Comparison of ENCODE assay signal across 1 cellular context in the genomic region with DNA sequence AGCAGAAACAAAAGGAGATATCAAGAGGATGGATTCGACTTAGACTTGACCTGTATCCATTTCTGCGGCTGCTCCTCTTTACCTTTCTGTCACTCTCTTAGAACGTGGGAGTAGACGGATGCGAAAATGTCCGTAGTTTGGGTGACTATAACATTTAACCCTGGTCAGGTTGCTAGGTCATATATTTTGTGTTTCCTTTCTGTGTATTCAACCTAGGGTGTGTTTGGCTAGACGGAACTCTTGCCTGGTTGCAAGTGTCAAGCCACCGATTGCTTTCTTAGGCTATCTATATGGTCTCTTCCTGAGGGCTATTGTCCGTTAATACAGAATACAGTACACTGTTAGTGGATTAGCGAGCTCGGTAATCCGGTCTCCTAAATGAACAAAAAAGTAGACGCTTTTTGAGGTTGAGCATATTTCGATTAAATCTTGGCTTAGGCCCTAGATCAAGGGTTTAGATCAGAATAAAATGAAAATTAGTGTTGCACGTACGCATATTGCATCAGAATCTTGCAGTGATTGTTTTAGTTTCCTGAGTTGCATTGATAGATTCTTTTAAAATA.
TF ChIP-seq lines count a peak whose summit lies in the region.

No MANE protein-coding gene starts in this region.

TF ChIP-seq in K562, 482 proteins besides CTCF, POLR2A, EP300 and RAD21 (continued from another document and continues in another):
- TF ChIP-seq, protein P1, sequence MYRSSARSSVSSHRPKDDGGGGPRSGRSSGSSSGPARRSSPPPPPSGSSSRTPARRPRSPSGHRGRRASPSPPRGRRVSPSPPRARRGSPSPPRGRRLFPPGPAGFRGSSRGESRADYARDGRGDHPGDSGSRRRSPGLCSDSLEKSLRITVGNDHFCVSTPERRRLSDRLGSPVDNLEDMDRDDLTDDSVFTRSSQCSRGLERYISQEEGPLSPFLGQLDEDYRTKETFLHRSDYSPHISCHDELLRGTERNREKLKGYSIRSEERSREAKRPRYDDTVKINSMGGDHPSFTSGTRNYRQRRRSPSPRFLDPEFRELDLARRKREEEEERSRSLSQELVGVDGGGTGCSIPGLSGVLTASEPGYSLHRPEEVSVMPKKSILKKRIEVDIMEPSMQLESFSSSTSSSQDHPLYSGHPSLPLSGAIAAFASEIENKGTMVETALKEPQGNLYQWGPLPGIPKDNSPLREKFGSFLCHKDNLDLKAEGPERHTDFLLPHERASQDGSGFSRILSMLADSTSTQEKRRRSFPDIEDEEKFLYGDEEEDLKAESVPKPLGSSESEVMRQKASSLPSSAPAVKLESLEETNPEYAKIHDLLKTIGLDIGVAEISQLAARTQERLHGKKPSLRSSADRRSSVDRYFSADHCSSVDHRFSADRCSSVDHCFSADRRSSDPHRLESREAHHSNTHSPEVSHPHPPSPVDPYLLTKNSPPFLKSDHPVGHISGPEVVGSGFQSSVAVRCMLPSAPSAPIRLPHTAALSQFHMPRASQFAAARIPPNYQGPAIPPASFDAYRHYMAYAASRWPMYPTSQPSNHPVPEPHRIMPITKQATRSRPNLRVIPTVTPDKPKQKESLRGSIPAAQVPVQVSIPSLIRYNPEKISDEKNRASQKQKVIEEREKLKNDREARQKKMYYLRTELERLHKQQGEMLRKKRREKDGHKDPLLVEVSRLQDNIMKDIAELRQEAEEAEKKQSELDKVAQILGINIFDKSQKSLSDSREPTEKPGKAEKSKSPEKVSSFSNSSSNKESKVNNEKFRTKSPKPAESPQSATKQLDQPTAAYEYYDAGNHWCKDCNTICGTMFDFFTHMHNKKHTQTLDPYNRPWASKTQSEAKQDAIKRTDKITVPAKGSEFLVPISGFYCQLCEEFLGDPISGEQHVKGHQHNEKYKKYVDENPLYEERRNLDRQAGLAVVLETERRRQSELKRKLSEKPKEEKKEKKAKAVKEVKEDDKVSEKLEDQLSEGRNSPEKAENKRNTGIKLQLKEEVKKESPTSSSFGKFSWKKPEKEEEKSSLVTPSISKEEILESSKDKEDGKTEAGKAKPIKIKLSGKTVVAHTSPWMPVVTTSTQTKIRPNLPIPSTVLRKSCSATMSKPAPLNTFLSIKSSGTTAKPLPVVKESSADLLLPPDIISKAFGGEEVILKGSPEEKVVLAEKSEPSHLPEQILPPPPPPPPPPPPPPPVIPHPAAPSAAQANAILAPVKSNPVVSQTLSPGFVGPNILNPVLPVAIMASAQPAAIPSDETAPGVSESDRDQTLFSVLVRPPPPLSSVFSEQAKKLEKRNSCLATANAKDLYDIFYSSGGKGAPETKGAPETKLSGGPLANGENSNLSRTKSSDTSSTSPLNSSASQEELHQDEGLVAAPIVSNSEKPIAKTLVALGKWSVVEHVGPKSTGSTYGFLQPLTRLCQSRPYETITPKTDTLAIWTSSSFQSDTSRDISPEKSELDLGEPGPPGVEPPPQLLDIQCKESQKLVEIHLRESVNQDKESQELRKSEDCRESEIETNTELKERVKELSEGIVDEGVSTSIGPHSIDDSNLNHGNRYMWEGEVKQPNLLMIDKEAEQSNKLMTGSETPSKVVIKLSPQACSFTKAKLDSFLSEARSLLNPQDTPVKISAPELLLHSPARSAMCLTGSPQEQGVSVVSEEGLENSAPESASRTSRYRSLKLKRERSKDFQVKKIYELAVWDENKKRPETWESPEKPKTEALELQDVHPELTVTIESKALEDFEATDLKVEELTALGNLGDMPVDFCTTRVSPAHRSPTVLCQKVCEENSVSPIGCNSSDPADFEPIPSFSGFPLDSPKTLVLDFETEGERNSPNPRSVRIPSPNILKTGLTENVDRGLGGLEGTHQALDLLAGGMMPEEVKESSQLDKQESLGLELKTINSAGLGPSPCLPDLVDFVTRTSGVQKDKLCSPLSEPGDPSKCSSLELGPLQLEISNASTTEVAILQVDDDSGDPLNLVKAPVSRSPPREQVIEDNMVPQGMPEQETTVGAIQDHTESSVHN (IDR thresholded peaks at IDR 0.05; ENCODE audit: borderline replicate concordance in 1 of 2, low read depth in 1 of 2) = no peak
- TF ChIP-seq, protein P2, sequence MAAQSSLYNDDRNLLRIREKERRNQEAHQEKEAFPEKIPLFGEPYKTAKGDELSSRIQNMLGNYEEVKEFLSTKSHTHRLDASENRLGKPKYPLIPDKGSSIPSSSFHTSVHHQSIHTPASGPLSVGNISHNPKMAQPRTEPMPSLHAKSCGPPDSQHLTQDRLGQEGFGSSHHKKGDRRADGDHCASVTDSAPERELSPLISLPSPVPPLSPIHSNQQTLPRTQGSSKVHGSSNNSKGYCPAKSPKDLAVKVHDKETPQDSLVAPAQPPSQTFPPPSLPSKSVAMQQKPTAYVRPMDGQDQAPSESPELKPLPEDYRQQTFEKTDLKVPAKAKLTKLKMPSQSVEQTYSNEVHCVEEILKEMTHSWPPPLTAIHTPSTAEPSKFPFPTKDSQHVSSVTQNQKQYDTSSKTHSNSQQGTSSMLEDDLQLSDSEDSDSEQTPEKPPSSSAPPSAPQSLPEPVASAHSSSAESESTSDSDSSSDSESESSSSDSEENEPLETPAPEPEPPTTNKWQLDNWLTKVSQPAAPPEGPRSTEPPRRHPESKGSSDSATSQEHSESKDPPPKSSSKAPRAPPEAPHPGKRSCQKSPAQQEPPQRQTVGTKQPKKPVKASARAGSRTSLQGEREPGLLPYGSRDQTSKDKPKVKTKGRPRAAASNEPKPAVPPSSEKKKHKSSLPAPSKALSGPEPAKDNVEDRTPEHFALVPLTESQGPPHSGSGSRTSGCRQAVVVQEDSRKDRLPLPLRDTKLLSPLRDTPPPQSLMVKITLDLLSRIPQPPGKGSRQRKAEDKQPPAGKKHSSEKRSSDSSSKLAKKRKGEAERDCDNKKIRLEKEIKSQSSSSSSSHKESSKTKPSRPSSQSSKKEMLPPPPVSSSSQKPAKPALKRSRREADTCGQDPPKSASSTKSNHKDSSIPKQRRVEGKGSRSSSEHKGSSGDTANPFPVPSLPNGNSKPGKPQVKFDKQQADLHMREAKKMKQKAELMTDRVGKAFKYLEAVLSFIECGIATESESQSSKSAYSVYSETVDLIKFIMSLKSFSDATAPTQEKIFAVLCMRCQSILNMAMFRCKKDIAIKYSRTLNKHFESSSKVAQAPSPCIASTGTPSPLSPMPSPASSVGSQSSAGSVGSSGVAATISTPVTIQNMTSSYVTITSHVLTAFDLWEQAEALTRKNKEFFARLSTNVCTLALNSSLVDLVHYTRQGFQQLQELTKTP (IDR thresholded peaks at IDR 0.05; ENCODE audit: low read depth in 1 of 2, partially characterized antibody in 2 of 2) = no peak
- TF ChIP-seq, protein P3, sequence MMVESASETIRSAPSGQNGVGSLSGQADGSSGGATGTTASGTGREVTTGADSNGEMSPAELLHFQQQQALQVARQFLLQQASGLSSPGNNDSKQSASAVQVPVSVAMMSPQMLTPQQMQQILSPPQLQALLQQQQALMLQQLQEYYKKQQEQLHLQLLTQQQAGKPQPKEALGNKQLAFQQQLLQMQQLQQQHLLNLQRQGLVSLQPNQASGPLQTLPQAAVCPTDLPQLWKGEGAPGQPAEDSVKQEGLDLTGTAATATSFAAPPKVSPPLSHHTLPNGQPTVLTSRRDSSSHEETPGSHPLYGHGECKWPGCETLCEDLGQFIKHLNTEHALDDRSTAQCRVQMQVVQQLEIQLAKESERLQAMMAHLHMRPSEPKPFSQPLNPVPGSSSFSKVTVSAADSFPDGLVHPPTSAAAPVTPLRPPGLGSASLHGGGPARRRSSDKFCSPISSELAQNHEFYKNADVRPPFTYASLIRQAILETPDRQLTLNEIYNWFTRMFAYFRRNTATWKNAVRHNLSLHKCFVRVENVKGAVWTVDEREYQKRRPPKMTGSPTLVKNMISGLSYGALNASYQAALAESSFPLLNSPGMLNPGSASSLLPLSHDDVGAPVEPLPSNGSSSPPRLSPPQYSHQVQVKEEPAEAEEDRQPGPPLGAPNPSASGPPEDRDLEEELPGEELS (CRISPR knock-in tag; IDR thresholded peaks at IDR 0.05; ENCODE audit: borderline replicate concordance) = no peak
- TF ChIP-seq, protein P4, sequence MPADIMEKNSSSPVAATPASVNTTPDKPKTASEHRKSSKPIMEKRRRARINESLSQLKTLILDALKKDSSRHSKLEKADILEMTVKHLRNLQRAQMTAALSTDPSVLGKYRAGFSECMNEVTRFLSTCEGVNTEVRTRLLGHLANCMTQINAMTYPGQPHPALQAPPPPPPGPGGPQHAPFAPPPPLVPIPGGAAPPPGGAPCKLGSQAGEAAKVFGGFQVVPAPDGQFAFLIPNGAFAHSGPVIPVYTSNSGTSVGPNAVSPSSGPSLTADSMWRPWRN (IDR thresholded peaks at IDR 0.05; ENCODE audit: low read depth) = no peak
- TF ChIP-seq, protein P5, sequence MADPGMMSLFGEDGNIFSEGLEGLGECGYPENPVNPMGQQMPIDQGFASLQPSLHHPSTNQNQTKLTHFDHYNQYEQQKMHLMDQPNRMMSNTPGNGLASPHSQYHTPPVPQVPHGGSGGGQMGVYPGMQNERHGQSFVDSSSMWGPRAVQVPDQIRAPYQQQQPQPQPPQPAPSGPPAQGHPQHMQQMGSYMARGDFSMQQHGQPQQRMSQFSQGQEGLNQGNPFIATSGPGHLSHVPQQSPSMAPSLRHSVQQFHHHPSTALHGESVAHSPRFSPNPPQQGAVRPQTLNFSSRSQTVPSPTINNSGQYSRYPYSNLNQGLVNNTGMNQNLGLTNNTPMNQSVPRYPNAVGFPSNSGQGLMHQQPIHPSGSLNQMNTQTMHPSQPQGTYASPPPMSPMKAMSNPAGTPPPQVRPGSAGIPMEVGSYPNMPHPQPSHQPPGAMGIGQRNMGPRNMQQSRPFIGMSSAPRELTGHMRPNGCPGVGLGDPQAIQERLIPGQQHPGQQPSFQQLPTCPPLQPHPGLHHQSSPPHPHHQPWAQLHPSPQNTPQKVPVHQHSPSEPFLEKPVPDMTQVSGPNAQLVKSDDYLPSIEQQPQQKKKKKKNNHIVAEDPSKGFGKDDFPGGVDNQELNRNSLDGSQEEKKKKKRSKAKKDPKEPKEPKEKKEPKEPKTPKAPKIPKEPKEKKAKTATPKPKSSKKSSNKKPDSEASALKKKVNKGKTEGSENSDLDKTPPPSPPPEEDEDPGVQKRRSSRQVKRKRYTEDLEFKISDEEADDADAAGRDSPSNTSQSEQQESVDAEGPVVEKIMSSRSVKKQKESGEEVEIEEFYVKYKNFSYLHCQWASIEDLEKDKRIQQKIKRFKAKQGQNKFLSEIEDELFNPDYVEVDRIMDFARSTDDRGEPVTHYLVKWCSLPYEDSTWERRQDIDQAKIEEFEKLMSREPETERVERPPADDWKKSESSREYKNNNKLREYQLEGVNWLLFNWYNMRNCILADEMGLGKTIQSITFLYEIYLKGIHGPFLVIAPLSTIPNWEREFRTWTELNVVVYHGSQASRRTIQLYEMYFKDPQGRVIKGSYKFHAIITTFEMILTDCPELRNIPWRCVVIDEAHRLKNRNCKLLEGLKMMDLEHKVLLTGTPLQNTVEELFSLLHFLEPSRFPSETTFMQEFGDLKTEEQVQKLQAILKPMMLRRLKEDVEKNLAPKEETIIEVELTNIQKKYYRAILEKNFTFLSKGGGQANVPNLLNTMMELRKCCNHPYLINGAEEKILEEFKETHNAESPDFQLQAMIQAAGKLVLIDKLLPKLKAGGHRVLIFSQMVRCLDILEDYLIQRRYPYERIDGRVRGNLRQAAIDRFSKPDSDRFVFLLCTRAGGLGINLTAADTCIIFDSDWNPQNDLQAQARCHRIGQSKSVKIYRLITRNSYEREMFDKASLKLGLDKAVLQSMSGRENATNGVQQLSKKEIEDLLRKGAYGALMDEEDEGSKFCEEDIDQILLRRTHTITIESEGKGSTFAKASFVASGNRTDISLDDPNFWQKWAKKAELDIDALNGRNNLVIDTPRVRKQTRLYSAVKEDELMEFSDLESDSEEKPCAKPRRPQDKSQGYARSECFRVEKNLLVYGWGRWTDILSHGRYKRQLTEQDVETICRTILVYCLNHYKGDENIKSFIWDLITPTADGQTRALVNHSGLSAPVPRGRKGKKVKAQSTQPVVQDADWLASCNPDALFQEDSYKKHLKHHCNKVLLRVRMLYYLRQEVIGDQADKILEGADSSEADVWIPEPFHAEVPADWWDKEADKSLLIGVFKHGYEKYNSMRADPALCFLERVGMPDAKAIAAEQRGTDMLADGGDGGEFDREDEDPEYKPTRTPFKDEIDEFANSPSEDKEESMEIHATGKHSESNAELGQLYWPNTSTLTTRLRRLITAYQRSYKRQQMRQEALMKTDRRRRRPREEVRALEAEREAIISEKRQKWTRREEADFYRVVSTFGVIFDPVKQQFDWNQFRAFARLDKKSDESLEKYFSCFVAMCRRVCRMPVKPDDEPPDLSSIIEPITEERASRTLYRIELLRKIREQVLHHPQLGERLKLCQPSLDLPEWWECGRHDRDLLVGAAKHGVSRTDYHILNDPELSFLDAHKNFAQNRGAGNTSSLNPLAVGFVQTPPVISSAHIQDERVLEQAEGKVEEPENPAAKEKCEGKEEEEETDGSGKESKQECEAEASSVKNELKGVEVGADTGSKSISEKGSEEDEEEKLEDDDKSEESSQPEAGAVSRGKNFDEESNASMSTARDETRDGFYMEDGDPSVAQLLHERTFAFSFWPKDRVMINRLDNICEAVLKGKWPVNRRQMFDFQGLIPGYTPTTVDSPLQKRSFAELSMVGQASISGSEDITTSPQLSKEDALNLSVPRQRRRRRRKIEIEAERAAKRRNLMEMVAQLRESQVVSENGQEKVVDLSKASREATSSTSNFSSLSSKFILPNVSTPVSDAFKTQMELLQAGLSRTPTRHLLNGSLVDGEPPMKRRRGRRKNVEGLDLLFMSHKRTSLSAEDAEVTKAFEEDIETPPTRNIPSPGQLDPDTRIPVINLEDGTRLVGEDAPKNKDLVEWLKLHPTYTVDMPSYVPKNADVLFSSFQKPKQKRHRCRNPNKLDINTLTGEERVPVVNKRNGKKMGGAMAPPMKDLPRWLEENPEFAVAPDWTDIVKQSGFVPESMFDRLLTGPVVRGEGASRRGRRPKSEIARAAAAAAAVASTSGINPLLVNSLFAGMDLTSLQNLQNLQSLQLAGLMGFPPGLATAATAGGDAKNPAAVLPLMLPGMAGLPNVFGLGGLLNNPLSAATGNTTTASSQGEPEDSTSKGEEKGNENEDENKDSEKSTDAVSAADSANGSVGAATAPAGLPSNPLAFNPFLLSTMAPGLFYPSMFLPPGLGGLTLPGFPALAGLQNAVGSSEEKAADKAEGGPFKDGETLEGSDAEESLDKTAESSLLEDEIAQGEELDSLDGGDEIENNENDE (IDR thresholded peaks at IDR 0.05; ENCODE audit: low read depth, low read length) = no peak
- TF ChIP-seq NBN (IDR thresholded peaks at IDR 0.05; ENCODE audit: low read depth) = no peak
- TF ChIP-seq, protein P6, sequence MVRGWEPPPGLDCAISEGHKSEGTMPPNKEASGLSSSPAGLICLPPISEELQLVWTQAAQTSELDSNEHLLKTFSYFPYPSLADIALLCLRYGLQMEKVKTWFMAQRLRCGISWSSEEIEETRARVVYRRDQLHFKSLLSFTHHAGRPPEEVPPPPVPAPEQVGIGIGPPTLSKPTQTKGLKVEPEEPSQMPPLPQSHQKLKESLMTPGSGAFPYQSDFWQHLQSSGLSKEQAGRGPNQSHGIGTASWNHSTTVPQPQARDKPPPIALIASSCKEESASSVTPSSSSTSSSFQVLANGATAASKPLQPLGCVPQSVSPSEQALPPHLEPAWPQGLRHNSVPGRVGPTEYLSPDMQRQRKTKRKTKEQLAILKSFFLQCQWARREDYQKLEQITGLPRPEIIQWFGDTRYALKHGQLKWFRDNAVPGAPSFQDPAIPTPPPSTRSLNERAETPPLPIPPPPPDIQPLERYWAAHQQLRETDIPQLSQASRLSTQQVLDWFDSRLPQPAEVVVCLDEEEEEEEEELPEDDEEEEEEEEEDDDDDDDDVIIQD (CRISPR knock-in tag; IDR thresholded peaks at IDR 0.05) = no peak
